In the genomic region with DNA sequence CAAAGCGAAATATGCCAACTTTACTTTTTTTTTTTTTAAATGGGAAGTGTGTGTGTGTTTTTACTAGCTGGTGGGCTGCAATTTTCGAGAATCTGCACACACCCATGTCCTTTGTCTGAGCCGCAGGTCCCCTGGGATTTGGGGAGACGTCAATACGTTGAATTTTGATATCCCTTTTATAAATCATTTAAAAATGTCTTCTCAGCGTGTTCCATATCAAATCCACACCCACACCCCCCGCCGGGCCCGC, we compare ENCODE assay signal across 7 cellular contexts. TPM values are rescaled to one million over a fixed set of nuclear protein-coding genes. Genes with fewer than 3 reads are reported as not detected.
DNase-seq lines count a peak whose midpoint lies in the region; ATAC-seq and TF ChIP-seq lines count a peak whose summit lies in the region.

No MANE protein-coding gene starts in this region.

- peak overlapping the region; percentile 99 for H2AFZ ChIP-seq in osteoblast (ENCODE audit: low read length)

- intact Hi-C loops in Panc1 (cut with micrococcal nuclease; ENCODE audit: unreplicated experiment) = loop anchor here (1.0 kb wide), 1 partner anchor 19 kb away; a partner anchor contains a TSS

- TF ChIP-seq CTCF in Panc1 (IDR thresholded peaks at IDR 0.05) (no peak), epithelial cell of esophagus (IDR thresholded peaks at IDR 0.05; ENCODE audit: insufficient read depth, low read depth, low read length, missing control alignments) (no peak), osteoblast (IDR thresholded peaks at IDR 0.05; ENCODE audit: extremely low read depth, low read depth, low read length) (no peak)

- H3K36me3 ChIP-seq in Panc1 (ENCODE audit: control insufficient read depth, insufficient read depth, low read length) (no peaks in the 10 kb centered on the region; the same call in 1 of the 2 replicates), osteoblast (ENCODE audit: insufficient read depth, low read length) (no peaks in the 10 kb centered on the region)

- H3K9me3 ChIP-seq in Panc1 (ENCODE audit: control insufficient read depth, insufficient read depth, low read depth, low read length) (peaks cover 6% of the 10 kb centered on the region; the same call in 1 of the 2 replicates), osteoblast (ENCODE audit: low read depth, low read length) (no peaks in the 10 kb centered on the region)

- peaks cover 8% of the 10 kb centered on the region for H3K4me1 ChIP-seq in Panc1 (ENCODE audit: control insufficient read depth, insufficient read depth, low read length)
- peaks cover 8% of the 10 kb centered on the region for H3K4me1 ChIP-seq in osteoblast (ENCODE audit: insufficient read depth, low read length)

- peaks cover 24% of the 10 kb centered on the region for H3K79me2 ChIP-seq in osteoblast (ENCODE audit: insufficient read depth, low read length)

- H3K27ac ChIP-seq in Panc1 (ENCODE audit: low read length) (peak overlapping the region; percentile 98), osteoblast (ENCODE audit: low read depth, low read length) (peak overlapping the region; percentile 97)

- H3K27me3 ChIP-seq in Panc1 (ENCODE audit: control insufficient read depth, insufficient read depth, low read length) (no peaks in the 10 kb centered on the region), osteoblast (ENCODE audit: insufficient read depth, low read length) (no peaks in the 10 kb centered on the region)

- in situ Hi-C loops in Panc1 (cut with HindIII; ENCODE audit: low pct_unique_long_range_greater_than_20kb, low sequenced_read_pairs) = no loop called here

- POLR2A ChIA-PET in Panc1 (lab: Charles Lee) = no interaction called here

- DNase-seq in Panc1 (ENCODE audit: low read depth, low spot score) (no peak), epithelial cell of esophagus (ENCODE audit: low read depth) (no peak), osteoblast (ENCODE audit: insufficient read length, low spot score, missing footprints) (no peak), NAMALWA (ENCODE audit: low spot score) (no peak)

- H3K4me3 ChIP-seq in Panc1 (ENCODE audit: low read depth in 2 of 2, low read length in 2 of 2) = peak overlapping the region; percentile 69 to 90
- peak overlapping the region; percentile 80 for H3K4me3 ChIP-seq in epithelial cell of esophagus (ENCODE audit: low read length)
- peak overlapping the region; percentile 96 for H3K4me3 ChIP-seq in osteoblast (ENCODE audit: insufficient read depth, low read length)

- ATAC-seq in GM21528 (IDR thresholded peaks at IDR 0.05; ENCODE audit: low FRiP score, unreplicated experiment) = peak; percentile 18
- no peak for ATAC-seq in Panc1
- ATAC-seq in GM18858 (IDR thresholded peaks at IDR 0.05; ENCODE audit: unreplicated experiment) = no peak
- no peak for ATAC-seq in GM21737 (IDR thresholded peaks at IDR 0.05; ENCODE audit: unreplicated experiment)

- no peaks in the 10 kb centered on the region for H4K20me1 ChIP-seq in osteoblast (ENCODE audit: insufficient read depth, low read length)

- CTCF ChIA-PET in Panc1 (lab: Charles Lee) = no interaction called here

- peak overlapping the region; percentile 99 for H3K4me2 ChIP-seq in osteoblast (ENCODE audit: insufficient read depth, low read length)

- no TSS peak for BruUV-seq in Panc1 (replicated peaks; lab: Mats Ljungman, UMichigan)

RNA-seq across cellular contexts. Expression of a gene that starts 0.4 kb away (rescaled TPM):
- total RNA-seq in Panc1 (2021; ENCODE audit: unreplicated experiment) (12.7 TPM), osteoblast (9.0 and 15.3 TPM in 2 replicates)
- 18.5 TPM for polyA plus RNA-seq in Panc1 (2012; ENCODE audit: insufficient read length)

RNA-seq across cellular contexts. Expression of a gene that starts 19.0 kb away (rescaled TPM):
- total RNA-seq in Panc1 (2021; ENCODE audit: unreplicated experiment) (110 TPM), osteoblast (44.2 and 48.9 TPM in 2 replicates)
- polyA plus RNA-seq in Panc1 (2012; ENCODE audit: insufficient read length) = 92.6 TPM
